ENCODE assay signal across 9 cellular contexts in genomic region chr11:9090488-9091043, GRCh38. TPM values are rescaled to one million over a fixed set of nuclear protein-coding genes. Genes with fewer than 3 reads are reported as not detected.
A peak's percentile ranks its signal among the peaks of the same experiment; 100 is the strongest.
DNase-seq lines count a peak whose midpoint lies in the region; ATAC-seq and TF ChIP-seq lines count a peak whose summit lies in the region.
"Had no signal": no experiment of that assay in that cellular context is flagged by ENCODE, and none has a peak within 500 bp of the region (broad histone marks: within the 10 kb centered on the region; RNA-seq: fewer than 3 reads in every experiment).

No MANE protein-coding gene starts in this region.

- H3K4me1 Mint-ChIP-seq in mesothelial cell of epicardium, result peaks cover 1% of the 10 kb centered on the region

- no peak for TF ChIP-seq CTCF in choroid plexus epithelial cell (conservative IDR thresholded peaks at IDR 0.05; ENCODE audit: low read depth, low read length)
- TF ChIP-seq CTCF in mesothelial cell of epicardium (IDR thresholded peaks at IDR 0.05; ENCODE audit: unreplicated experiment), result no peak

- ATAC-seq in Right ventricle myocardium superior (ENCODE audit: poor library complexity) (peak; percentile 18), left cardiac atrium (no peak), HG03469 (IDR thresholded peaks at IDR 0.05; ENCODE audit: unreplicated experiment) (no peak), HG03432 (IDR thresholded peaks at IDR 0.05; ENCODE audit: unreplicated experiment) (no peak)

- no peak overlapping the region for H3K27ac Mint-ChIP-seq in mesothelial cell of epicardium

- no peaks in the 10 kb centered on the region for H3K4me1 ChIP-seq in urinary bladder (ENCODE audit: insufficient read depth)

- peaks cover 1% of the 10 kb centered on the region for H3K36me3 ChIP-seq in urinary bladder (ENCODE audit: insufficient read depth)

- H3K4me3 ChIP-seq in choroid plexus epithelial cell (ENCODE audit: low read depth, low read length) (peak overlapping the region; percentile 53), urinary bladder (ENCODE audit: low read depth, low read length) (peak overlapping the region; percentile 72)

- no peaks in the 10 kb centered on the region for H3K9me3 Mint-ChIP-seq in mesothelial cell of epicardium

- 36% methylated on average over 20 of the region's 20 CpGs for WGBS in urinary bladder

- intact Hi-C loops in Right ventricle myocardium superior (cut with DNase I) (no loop called here), left cardiac atrium (cut with DNase I) (no loop called here)

- H3K27me3 Mint-ChIP-seq in mesothelial cell of epicardium (ENCODE audit: low read depth), result peaks cover 75% of the 10 kb centered on the region

- peak overlapping the region; percentile 67 for H3K4me3 Mint-ChIP-seq in mesothelial cell of epicardium

- DNase-seq in Right ventricle myocardium superior (no peak), left cardiac atrium (no peak), choroid plexus epithelial cell (ENCODE audit: low read depth) (peak; percentile 37), mesothelial cell of epicardium (ENCODE audit: low spot score in 2 of 2, unreplicated experiment in 2 of 2) (no peak), AG20443 (ENCODE audit: low spot score) (no peak)
- DNase-seq: NCI-H1092 had no signal

- H3K27ac ChIP-seq in urinary bladder (ENCODE audit: low read depth), result no peak overlapping the region

- peaks cover 2% of the 10 kb centered on the region for H3K36me3 Mint-ChIP-seq in mesothelial cell of epicardium

RNA-seq across cellular contexts. Expression of gene SCUBE2, which starts 0.8 kb away (rescaled TPM):
- total RNA-seq in Right ventricle myocardium superior, result 1.9 TPM
- total RNA-seq in left cardiac atrium, result 1 to 10 TPM; 2.0 to 4.4 TPM
- 1.1 to 1.7 TPM (median 1.5 TPM) in 3 replicates for total RNA-seq in mesothelial cell of epicardium
- 121 TPM for total RNA-seq in urinary bladder
- 24.5 TPM for polyA plus RNA-seq in urinary bladder

Comparison
In these comparisons a context has a peak if more than half of its experiments do, and no peak if none do; other contexts are left out.
1. RNA of gene SCUBE2, which starts 0.8 kb away (total RNA-seq): 121 TPM in urinary bladder (single experiment); 2.0 to 4.4 TPM in left cardiac atrium, 1.9 TPM in Right ventricle myocardium superior (single experiment) and 1.1 to 1.7 TPM in mesothelial cell of epicardium; every median in the first group is over 10 times any median in the second.